In the genomic region with DNA sequence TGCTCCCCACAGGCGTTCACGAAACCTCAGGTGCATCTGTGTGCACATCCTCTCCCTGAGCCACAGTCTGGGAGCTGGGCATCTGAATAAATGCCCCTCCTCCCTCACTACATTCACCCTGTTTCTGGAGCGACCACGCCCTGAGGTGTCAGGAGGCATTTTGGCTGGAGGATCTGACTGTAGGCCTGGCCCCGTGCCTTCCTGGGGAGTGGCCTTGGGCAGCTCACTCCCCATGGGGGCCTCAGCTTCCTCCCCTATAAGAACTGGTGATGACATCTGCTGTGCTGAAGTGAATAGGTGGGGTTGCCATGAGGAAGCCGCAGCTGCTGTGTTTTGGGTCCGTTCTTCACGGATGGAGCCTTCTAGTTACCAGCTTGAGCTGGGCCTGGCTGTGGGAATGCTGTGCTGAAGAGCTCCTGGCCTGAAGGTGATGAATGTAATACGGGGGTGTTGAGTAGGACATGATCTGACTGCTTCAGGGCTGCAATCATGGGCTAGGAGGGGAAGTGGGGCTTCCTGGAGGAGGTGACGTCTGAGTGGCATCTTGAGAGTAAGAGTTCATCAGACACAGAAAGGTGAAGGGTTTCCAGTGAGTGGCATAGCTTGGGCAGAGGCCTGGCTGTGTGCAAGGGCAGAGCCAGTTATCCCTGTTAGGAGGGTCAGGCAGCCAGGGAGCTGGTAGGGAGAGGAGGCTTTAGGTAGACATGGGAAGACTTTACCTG, we compare ENCODE assay signal across 1 cellular context.
TF ChIP-seq lines count a peak whose summit lies in the region.

No MANE protein-coding gene starts in this region.

TF ChIP-seq in HCT116, 20 proteins besides CTCF, POLR2A, EP300 and RAD21 (continued from another document):
- TF ChIP-seq CBX3 (IDR thresholded peaks at IDR 0.05; ENCODE audit: low read depth) (no peak), EGR1 (IDR thresholded peaks at IDR 0.05; ENCODE audit: low read depth) (no peak), EZH2 (IDR thresholded peaks at IDR 0.05) (no peak), JUND (IDR thresholded peaks at IDR 0.05) (no peak), SIN3A (IDR thresholded peaks at IDR 0.05; ENCODE audit: low read depth) (no peak), TCF7L2 (IDR thresholded peaks at IDR 0.05; ENCODE audit: borderline replicate concordance, extremely low read depth, insufficient read depth, insufficient read length) (no peak), CEBPB (IDR thresholded peaks at IDR 0.05; ENCODE audit: low read depth) (no peak), ELF1 (IDR thresholded peaks at IDR 0.05; ENCODE audit: borderline replicate concordance, low read depth) (no peak), SRF (IDR thresholded peaks at IDR 0.05; ENCODE audit: low read depth) (no peak)
